In the genomic region with DNA sequence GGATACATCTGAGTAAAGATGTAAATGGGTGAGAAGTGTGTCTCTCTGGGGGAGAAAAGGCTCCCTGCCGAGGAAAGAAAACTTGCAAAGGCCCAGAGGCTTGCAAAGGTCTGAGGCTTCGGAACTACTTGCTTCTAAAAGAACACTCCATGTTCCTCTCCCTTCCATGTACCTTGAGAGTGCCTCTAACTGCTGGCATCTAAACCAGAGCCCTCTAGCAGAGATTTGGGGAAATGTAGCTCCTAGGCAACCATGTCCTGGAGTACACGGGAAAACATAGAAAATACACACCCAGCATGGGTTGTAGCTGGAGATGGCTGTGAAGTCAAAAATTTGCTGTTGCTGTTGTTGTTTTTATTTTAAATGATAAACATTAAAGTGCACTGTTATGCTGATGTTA, we compare ENCODE assay signal across 31 cellular contexts.
"Had no signal": no experiment of that assay in that cellular context is flagged by ENCODE, and none has a peak within 500 bp of the region (broad histone marks: within the 10 kb centered on the region; RNA-seq: fewer than 3 reads in every experiment).

No MANE protein-coding gene starts in this region.

- H3K4me3 ChIP-seq: ascending aorta, cardiac muscle cell, coronary artery, dorsolateral prefrontal cortex, gastroesophageal sphincter, hepatocyte, suprapubic skin, tibial artery, upper lobe of right lung had no signal

- ATAC-seq: activated CD4-positive, CD25-positive, alpha-beta regulatory T cell treated with anti-CD3 and anti-CD28 coated beads, Interleukin-2, amount 50 U/mL, for 24 hours; gastroesophageal sphincter; left colon; right cardiac atrium; upper lobe of right lung had no signal

- H3K36me3 Mint-ChIP-seq: activated naive CD4-positive, alpha-beta T cell treated with anti-CD3 and anti-CD28 coated beads, Interleukin-2, amount 10 ng/mL, durations not matched to agents 7 days and 5 days; activated naive CD8-positive, alpha-beta T cell treated with anti-CD3 and anti-CD28 coated beads, Interleukin-2, amount 10 ng/mL, durations not matched to agents 7 days and 5 days; brain; immature natural killer cell; mesothelial cell of epicardium; naive B cell had no signal

- DNase-seq: activated CD4-positive, alpha-beta T cell treated with anti-CD3 and anti-CD28 coated beads for 48 hours; activated CD4-positive, alpha-beta T cell treated with anti-CD3 and anti-CD28 coated beads, Interleukin-2, amount 50 U/mL, for 48 hours; activated CD8-positive, alpha-beta memory T cell treated with anti-CD3 and anti-CD28 coated beads for 24 hours; activated gamma-delta T cell; activated naive CD4-positive, alpha-beta T cell treated with anti-CD3 and anti-CD28 coated beads, Interleukin-2, amount 10 ng/mL, durations not matched to agents 7 days and 5 days; activated naive CD8-positive, alpha-beta T cell treated with anti-CD3 and anti-CD28 coated beads, Interleukin-2, amount 10 ng/mL, durations not matched to agents 7 days and 5 days; dorsolateral prefrontal cortex; effector memory CD4-positive, alpha-beta T cell; erythroblast; immature natural killer cell; kidney; left colon; mammary epithelial cell; naive B cell; nephron progenitor cell; right cardiac atrium; stimulated activated CD4-positive, alpha-beta T cell treated with anti-CD3 and anti-CD28 coated beads, Interleukin-15, amount 100 ng/mL, for 24 hours; stimulated activated CD4-positive, alpha-beta T cell treated with anti-CD3 and anti-CD28 coated beads, Interleukin-2, amount 100 ng/mL, for 24 hours; stimulated activated naive CD4-positive, alpha-beta T cell; tibial artery; upper lobe of right lung had no signal

- H3K4me3 Mint-ChIP-seq: activated naive CD4-positive, alpha-beta T cell treated with anti-CD3 and anti-CD28 coated beads, Interleukin-2, amount 10 ng/mL, durations not matched to agents 7 days and 5 days; activated naive CD8-positive, alpha-beta T cell treated with anti-CD3 and anti-CD28 coated beads, Interleukin-2, amount 10 ng/mL, durations not matched to agents 7 days and 5 days; activated T-helper 1 cell treated with anti-CD3 and anti-CD28 coated beads, Interleukin-12 subunit alpha, Interleukin-12 subunit beta, Interleukin-2, Interleukin-4 antibody, amounts not matched to agents 30 ng/mL and 10 ng/mL and 1 ng/mL, durations not matched to agents 14 hours and 24 hours and 36 hours; brain; immature natural killer cell; mesothelial cell of epicardium; naive B cell; nephron progenitor cell had no signal

- H3K4me1 Mint-ChIP-seq: activated naive CD4-positive, alpha-beta T cell treated with anti-CD3 and anti-CD28 coated beads, Interleukin-2, amount 10 ng/mL, durations not matched to agents 7 days and 5 days; brain had no signal

- H3K9me3 Mint-ChIP-seq: activated naive CD4-positive, alpha-beta T cell treated with anti-CD3 and anti-CD28 coated beads, Interleukin-2, amount 10 ng/mL, durations not matched to agents 7 days and 5 days; activated naive CD8-positive, alpha-beta T cell treated with anti-CD3 and anti-CD28 coated beads, Interleukin-2, amount 10 ng/mL, durations not matched to agents 7 days and 5 days; activated T-helper 1 cell treated with anti-CD3 and anti-CD28 coated beads, Interleukin-12 subunit alpha, Interleukin-12 subunit beta, Interleukin-2, Interleukin-4 antibody, amounts not matched to agents 30 ng/mL and 10 ng/mL and 1 ng/mL, durations not matched to agents 14 hours and 24 hours and 36 hours; brain; immature natural killer cell; mesothelial cell of epicardium; naive B cell; nephron progenitor cell had no signal

- H3K27ac Mint-ChIP-seq: activated naive CD4-positive, alpha-beta T cell treated with anti-CD3 and anti-CD28 coated beads, Interleukin-2, amount 10 ng/mL, durations not matched to agents 7 days and 5 days; activated naive CD8-positive, alpha-beta T cell treated with anti-CD3 and anti-CD28 coated beads, Interleukin-2, amount 10 ng/mL, durations not matched to agents 7 days and 5 days; activated T-helper 1 cell treated with anti-CD3 and anti-CD28 coated beads, Interleukin-12 subunit alpha, Interleukin-12 subunit beta, Interleukin-2, Interleukin-4 antibody, amounts not matched to agents 30 ng/mL and 10 ng/mL and 1 ng/mL, durations not matched to agents 14 hours and 24 hours and 36 hours; brain; immature natural killer cell; mesothelial cell of epicardium; nephron progenitor cell had no signal
